8 cellular contexts compared by ENCODE assay signal in the genomic region with DNA sequence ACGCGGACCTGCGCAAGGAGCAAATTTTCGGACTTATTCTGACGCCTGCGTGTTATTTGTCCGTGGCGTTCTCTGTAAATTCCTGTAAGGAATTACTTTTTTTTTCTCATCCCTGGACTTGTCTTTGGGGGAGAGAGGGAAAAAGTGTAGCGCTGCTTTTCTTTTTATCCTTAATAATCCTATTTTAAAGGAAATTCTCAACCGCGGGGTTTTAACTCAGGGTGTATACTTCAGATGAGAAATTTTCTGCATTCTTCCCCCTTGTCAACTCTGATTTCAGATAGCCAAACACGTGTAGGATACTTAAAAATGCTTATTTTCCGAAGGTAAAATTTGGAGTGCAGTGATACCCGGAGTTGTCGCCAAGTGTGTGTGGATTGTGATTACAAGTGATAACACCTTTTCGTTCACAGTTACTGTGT. TPM values are rescaled to one million over a fixed set of nuclear protein-coding genes. Genes with fewer than 3 reads are reported as not detected.
DNase-seq lines count a peak whose midpoint lies in the region; ATAC-seq and TF ChIP-seq lines count a peak whose summit lies in the region.

No MANE protein-coding gene starts in this region.

- H3K36me3 Mint-ChIP-seq in T-cell: peaks cover 10% of the 10 kb centered on the region

- CTCF ChIA-PET in T-cell (lab: Charles Lee): no interaction called here

- POLR2A ChIA-PET in T-cell (lab: Charles Lee): no interaction called here

- H3K27me3 ChIP-seq in psoas muscle (ENCODE audit: insufficient read depth in 3 of 3, low read length in 2 of 3): no peaks in the 10 kb centered on the region

- TF ChIP-seq CTCF in psoas muscle (IDR thresholded peaks at IDR 0.05): no peak

- DNase-seq in NCI-H2227 treated with DMSO at 0.1 percent for 48 hours (lab: John Stamatoyannopoulos, UW) (peak; percentile 8), NCI-H2227 (lab: John Stamatoyannopoulos, UW; ENCODE audit: unreplicated experiment) (no peak), T-cell (no peak), fibroblast of peridontal ligament (ENCODE audit: extremely low read depth) (peak; percentile 27), psoas muscle (no peak), A172 (ENCODE audit: low spot score) (no peak)

- H3K4me3 ChIP-seq in psoas muscle: peak overlapping the region; percentile 82

- H3K4me3 Mint-ChIP-seq in T-cell: peak overlapping the region; percentile 95 to 99 (median 97)

- ATAC-seq in T-cell (replicated peaks in 1 of 4): no peak
- ATAC-seq in psoas muscle: no peak
- ATAC-seq in GM19328 (IDR thresholded peaks at IDR 0.05; ENCODE audit: unreplicated experiment): no peak
- no peak for ATAC-seq in HG02623 (IDR thresholded peaks at IDR 0.05; ENCODE audit: unreplicated experiment)

- H3K27me3 Mint-ChIP-seq in T-cell: no peaks in the 10 kb centered on the region

- no peaks in the 10 kb centered on the region for H3K9me3 Mint-ChIP-seq in T-cell

- no peaks in the 10 kb centered on the region for H3K9me3 ChIP-seq in psoas muscle

- peak overlapping the region; percentile 96 to 97 for H3K27ac Mint-ChIP-seq in T-cell

- peaks cover 51 to 63% (median 56%) of the 10 kb centered on the region in 3 donors for H3K4me1 Mint-ChIP-seq in T-cell

- peak overlapping the region; percentile 90 for H3K27ac ChIP-seq in psoas muscle

- 0 to 1% (median 1%) methylated on average over 16 of the region's 16 CpGs for WGBS in psoas muscle, 3 donors

- peaks cover 37% of the 10 kb centered on the region for H3K4me1 ChIP-seq in psoas muscle

- no peaks in the 10 kb centered on the region for H3K36me3 ChIP-seq in psoas muscle (ENCODE audit: insufficient read depth in 1 of 2, low read depth in 1 of 2)

- intact Hi-C loops in psoas muscle (cut with DNase I): loop anchor here in 1 of 2 donors (5.0 kb wide), 1 partner anchor 115 kb away; the partner anchor contains the start of gene SRP19

RNA-seq across cellular contexts. Expression of gene DCP2, which starts 0.9 kb away (rescaled TPM):
- total RNA-seq in T-cell (10 to 100 TPM; 68.6 to 88.5 (median 71.9) TPM), psoas muscle (10 to 100 TPM; 20.2 to 41.7 (median 29.9) TPM)
- 1 to 10 TPM; 4.0 to 8.7 (median 5.1) TPM for polyA plus RNA-seq in psoas muscle
- 35.7 and 41.7 TPM in 2 replicates for total RNA-seq in A172 (2014; rRNA removed; shearing (Covaris generic))

RNA-seq across cellular contexts. Expression of gene REEP5, which starts 55.4 kb away (rescaled TPM):
- 10 to 100 TPM; 23.0 to 71.1 (median 53.2) TPM for total RNA-seq in T-cell
- total RNA-seq in psoas muscle: 10 to 100 TPM; 66.1 to 83.6 (median 80.2) TPM
- polyA plus RNA-seq in psoas muscle: 10 to 100 TPM; 35.5 to 76.7 (median 46.7) TPM
- 31.6 and 36.0 TPM in 2 replicates for total RNA-seq in A172 (2014; rRNA removed; shearing (Covaris generic))

Comparison
In these comparisons a context has a peak if more than half of its experiments do, and no peak if none do; other contexts are left out.
1. DNase-seq: peak in NCI-H2227 treated with DMSO at 0.1 percent for 48 hours (single experiment) and fibroblast of peridontal ligament (single experiment); none in NCI-H2227 (single experiment), T-cell (0 of 34), psoas muscle (0 of 2) and A172 (single experiment).